In the genomic region with DNA sequence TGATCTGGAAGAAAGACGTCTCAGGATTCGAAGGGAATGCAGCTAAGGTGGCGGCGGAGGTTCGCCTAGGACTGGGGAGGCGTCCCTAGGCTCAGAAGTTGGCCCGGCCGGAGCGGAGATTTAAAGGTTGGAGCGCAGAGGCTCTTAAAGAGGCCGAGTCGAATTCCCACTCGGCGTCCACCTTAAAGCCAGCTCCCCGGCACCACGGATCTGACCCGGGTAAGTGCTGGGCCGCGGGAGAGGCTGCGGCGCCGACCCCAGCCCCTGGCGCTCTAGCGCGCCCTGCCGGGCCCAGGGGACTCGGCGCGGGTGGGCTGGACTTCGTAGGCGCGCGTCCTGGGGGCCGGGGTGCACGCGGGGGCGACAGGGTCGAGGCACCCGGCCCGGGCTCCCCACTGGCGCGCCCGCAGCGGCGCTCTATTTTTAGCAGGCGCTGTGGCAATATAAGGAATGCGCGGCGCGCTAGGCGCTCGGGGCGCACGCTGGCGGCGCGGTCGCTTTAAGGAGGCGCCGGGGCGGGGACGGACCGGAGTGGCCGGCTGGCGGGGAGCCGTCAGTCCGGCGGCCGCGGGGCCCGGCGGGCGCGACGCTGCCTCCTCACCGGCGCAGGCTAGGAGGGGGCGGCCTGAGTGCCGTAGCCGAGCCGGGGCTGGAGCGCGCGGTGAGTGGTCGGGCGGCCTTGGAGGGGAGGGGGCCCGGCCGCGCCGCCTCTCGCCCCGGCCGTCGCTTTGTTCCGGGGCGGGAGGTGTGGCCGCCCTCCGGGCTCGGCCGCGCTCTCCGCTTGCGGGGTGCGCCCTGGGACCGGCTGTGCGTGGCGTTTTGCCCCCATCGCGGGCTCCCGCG, we compare ENCODE assay signal across 7 cellular contexts. TPM values are rescaled to one million over a fixed set of nuclear protein-coding genes. Genes with fewer than 3 reads are reported as not detected.
DNase-seq lines count a peak whose midpoint lies in the region; ATAC-seq and TF ChIP-seq lines count a peak whose summit lies in the region.

A gene (plus strand): TSS at position 473 of the 843 bp plus-strand sequence. CDS start 24,305 bp downstream, outside the sequence.

- H3K4me1 Mint-ChIP-seq in activated B cell treated with CpG ODN at 0.5 μM for 24 hours = peaks cover 12% of the 10 kb centered on the region

- TF ChIP-seq POLR2A in right lobe of liver (IDR thresholded peaks at IDR 0.05) = peak; percentile 54

- peak within 1 kb of the TSS; percentile 75 for H3K9ac ChIP-seq in endocrine pancreas (ENCODE audit: control insufficient read depth, insufficient read depth, low read length)

- CTCF ChIA-PET in activated B cell treated with CpG ODN at 0.5 μM for 24 hours (lab: Charles Lee) = no interaction called here

- WGBS in right lobe of liver (ENCODE audit: insufficient coverage, low coverage, low lambda C conversion rate, missing lambda C conversion rate) = 0% methylated on average over 7 of the region's 111 CpGs

- H3K27me3 Mint-ChIP-seq in activated B cell treated with CpG ODN at 0.5 μM for 24 hours = peaks cover 71% of the 10 kb centered on the region

- DNase-seq in NCI-H1105 (lab: John Stamatoyannopoulos, UW) (peak; percentile 41), activated B cell treated with CpG ODN at 0.5 μM for 24 hours (no peak), right lobe of liver (peak; percentile 77 to 83 (median 81))
- peak; percentile 5 for DNase-seq in stimulated activated CD8-positive, alpha-beta memory T cell treated with anti-CD3 and anti-CD28 coated beads, Interleukin-15, amount 100 ng/mL, for 24 hours (ENCODE audit: low read depth)

- POLR2A ChIA-PET in activated B cell treated with CpG ODN at 0.5 μM for 24 hours (lab: Charles Lee) = no interaction called here

- intact Hi-C loops in activated B cell treated with CpG ODN at 0.5 μM for 24 hours (cut with micrococcal nuclease) (no loop called here), right lobe of liver (cut with DNase I) (no loop called here)

- H3K9me3 ChIP-seq in endocrine pancreas (ENCODE audit: control insufficient read depth, low read length) = no peaks in the 10 kb centered on the region
- H3K9me3 ChIP-seq in right lobe of liver = no peaks in the 10 kb centered on the region

- peak within 1 kb of the TSS; percentile 81 for H3K4me3 Mint-ChIP-seq in activated B cell treated with CpG ODN at 0.5 μM for 24 hours

- no peaks in the 10 kb centered on the region for H3K36me3 Mint-ChIP-seq in activated B cell treated with CpG ODN at 0.5 μM for 24 hours (ENCODE audit: low read depth)

- H3K9me3 Mint-ChIP-seq in activated B cell treated with CpG ODN at 0.5 μM for 24 hours = peaks cover 2% of the 10 kb centered on the region

- ATAC-seq in activated B cell treated with CpG ODN at 0.5 μM for 24 hours (ENCODE audit: low read depth) = no peak
- peak; percentile 63 to 77 (median 72) for ATAC-seq in right lobe of liver
- ATAC-seq in GM18511 (IDR thresholded peaks at IDR 0.05; ENCODE audit: unreplicated experiment) = no peak

- H3K36me3 ChIP-seq in endocrine pancreas (ENCODE audit: control insufficient read depth, insufficient read depth, low read length) (no peaks in the 10 kb centered on the region), right lobe of liver (no peaks in the 10 kb centered on the region)

- no peak within 1 kb of the TSS for H3K27ac Mint-ChIP-seq in activated B cell treated with CpG ODN at 0.5 μM for 24 hours

- H3K27ac ChIP-seq in right lobe of liver = peak within 1 kb of the TSS; percentile 62 to 73 (median 67)

- H3K4me3 ChIP-seq in endocrine pancreas (ENCODE audit: control insufficient read depth, insufficient read depth, low read length) (peak within 1 kb of the TSS; percentile 56), right lobe of liver (peak within 1 kb of the TSS; percentile 62 to 70 (median 67))

- no peaks in the 10 kb centered on the region for H3K4me1 ChIP-seq in endocrine pancreas (ENCODE audit: control insufficient read depth, insufficient read depth, low read length)
- H3K4me1 ChIP-seq in right lobe of liver = peaks cover 0 to 17% (median 0%) of the 10 kb centered on the region in 4 donors

- TF ChIP-seq CTCF in GM12874 (IDR thresholded peaks at IDR 0.05; ENCODE audit: insufficient read depth, low read depth, low read length) = peak; percentile 23; the same call in 1 of the 2 replicates
- TF ChIP-seq CTCF in activated B cell treated with CpG ODN at 0.5 μM for 24 hours (IDR thresholded peaks at IDR 0.05) = no peak
- peak; percentile 31 to 51 (median 42) for TF ChIP-seq CTCF in right lobe of liver (IDR thresholded peaks at IDR 0.05)

- no peaks in the 10 kb centered on the region for H3K27me3 ChIP-seq in endocrine pancreas (ENCODE audit: control insufficient read depth, insufficient read depth, low read length)
- H3K27me3 ChIP-seq in right lobe of liver = no peaks in the 10 kb centered on the region

RNA-seq across cellular contexts. Expression of the gene that starts here (rescaled TPM):
- total RNA-seq in activated B cell treated with CpG ODN at 0.5 μM for 24 hours (0.07 TPM in 1 of 2 replicates, not detected in the other), right lobe of liver (1 to 10 TPM; 2.5 to 7.9 (median 6.9) TPM)

Comparison
In these comparisons a context has a peak if more than half of its experiments do, and no peak if none do; other contexts are left out.
1. ATAC-seq: peak in right lobe of liver (4 of 4); none in activated B cell treated with CpG ODN at 0.5 μM for 24 hours (single experiment) and GM18511 (single experiment).